Comparison of ENCODE assay signal across 1 cellular context in the genomic region with DNA sequence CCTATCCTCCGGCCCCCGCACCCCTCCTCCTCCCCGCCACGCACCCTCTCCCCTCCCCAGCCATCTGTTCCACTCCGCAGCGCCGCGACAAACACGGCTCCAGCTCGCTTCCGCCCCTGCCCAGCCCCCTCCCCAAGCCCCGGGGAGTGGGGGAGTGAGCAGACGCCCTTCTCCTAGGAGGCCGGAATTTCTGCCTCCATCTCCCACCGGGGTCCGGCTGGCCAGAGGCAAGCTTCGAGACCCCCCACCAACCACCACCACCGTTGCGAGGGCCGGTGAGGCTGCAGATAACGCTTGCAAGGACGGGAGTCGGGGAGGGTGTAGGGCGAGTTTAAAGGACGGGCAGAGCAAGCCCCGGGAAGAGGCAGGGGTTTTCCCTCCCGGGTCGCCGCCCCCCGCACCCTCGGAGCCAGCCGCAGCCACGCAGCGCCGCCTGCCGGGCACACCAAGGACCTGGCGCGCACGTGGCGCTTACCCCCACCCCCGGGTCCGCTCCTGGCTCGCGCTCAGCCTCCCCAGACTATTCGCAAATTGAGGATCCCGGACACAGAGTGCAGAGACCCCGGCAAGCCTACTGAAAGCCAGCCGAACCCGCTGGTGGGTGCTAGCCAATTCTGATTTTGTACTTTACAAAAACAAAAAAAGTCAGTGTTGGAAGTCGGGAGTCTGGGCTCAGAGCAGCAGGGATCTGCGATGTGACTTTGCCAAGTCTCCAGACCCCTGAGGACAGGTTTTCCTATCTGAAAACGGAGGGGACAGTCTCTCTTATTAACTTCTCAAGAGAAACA.
TF ChIP-seq lines count a peak whose summit lies in the region.

No MANE protein-coding gene starts in this region.

TF ChIP-seq in HEK293, 187 proteins besides CTCF, POLR2A, EP300 and RAD21 (continued from another document and continues in another):
- TF ChIP-seq, protein P1, sequence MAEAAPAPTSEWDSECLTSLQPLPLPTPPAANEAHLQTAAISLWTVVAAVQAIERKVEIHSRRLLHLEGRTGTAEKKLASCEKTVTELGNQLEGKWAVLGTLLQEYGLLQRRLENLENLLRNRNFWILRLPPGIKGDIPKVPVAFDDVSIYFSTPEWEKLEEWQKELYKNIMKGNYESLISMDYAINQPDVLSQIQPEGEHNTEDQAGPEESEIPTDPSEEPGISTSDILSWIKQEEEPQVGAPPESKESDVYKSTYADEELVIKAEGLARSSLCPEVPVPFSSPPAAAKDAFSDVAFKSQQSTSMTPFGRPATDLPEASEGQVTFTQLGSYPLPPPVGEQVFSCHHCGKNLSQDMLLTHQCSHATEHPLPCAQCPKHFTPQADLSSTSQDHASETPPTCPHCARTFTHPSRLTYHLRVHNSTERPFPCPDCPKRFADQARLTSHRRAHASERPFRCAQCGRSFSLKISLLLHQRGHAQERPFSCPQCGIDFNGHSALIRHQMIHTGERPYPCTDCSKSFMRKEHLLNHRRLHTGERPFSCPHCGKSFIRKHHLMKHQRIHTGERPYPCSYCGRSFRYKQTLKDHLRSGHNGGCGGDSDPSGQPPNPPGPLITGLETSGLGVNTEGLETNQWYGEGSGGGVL (tag by site-specific recombination; IDR thresholded peaks at IDR 0.05): no peak
- TF ChIP-seq ZNF561 (tag by site-specific recombination; IDR thresholded peaks at IDR 0.05; ENCODE audit: borderline replicate concordance) (0 out of 2 replicates have a peak, but pooled peaks have one; percentile 59), SCRT2 (tag by site-specific recombination; IDR thresholded peaks at IDR 0.05) (no peak), ZNF658 (tag by site-specific recombination; IDR thresholded peaks at IDR 0.05) (no peak), ZNF211 (tag by site-specific recombination; IDR thresholded peaks at IDR 0.05; ENCODE audit: low read depth) (no peak), SALL2 (tag by site-specific recombination; IDR thresholded peaks at IDR 0.05; ENCODE audit: borderline replicate concordance) (no peak), ZSCAN4 (tag by site-specific recombination; IDR thresholded peaks at IDR 0.05) (no peak), ZSCAN23 (tag by site-specific recombination; IDR thresholded peaks at IDR 0.05) (no peak), MEIS1 (CRISPR knock-in tag; IDR thresholded peaks at IDR 0.05; ENCODE audit: borderline replicate concordance) (no peak), HOXD13 (CRISPR knock-in tag; IDR thresholded peaks at IDR 0.05; ENCODE audit: borderline replicate concordance) (no peak), ZNF175 (tag by site-specific recombination; IDR thresholded peaks at IDR 0.05) (no peak), ZNF843 (tag by site-specific recombination; IDR thresholded peaks at IDR 0.05) (no peak), ZNF488 (tag by site-specific recombination; IDR thresholded peaks at IDR 0.05) (no peak), ZNF768 (tag by site-specific recombination; IDR thresholded peaks at IDR 0.05) (no peak), ZNF777 (tag by site-specific recombination; IDR thresholded peaks at IDR 0.05; ENCODE audit: borderline replicate concordance) (no peak), ZNF510 (tag by site-specific recombination; IDR thresholded peaks at IDR 0.05; ENCODE audit: insufficient replicate concordance) (no peak), KLF1 (tag by site-specific recombination; IDR thresholded peaks at IDR 0.05) (peak; percentile 48; the same call in 1 of the 2 replicates), ZNF433 (tag by site-specific recombination; IDR thresholded peaks at IDR 0.05; ENCODE audit: low read depth) (no peak), ZBTB17 (tag by site-specific recombination; IDR thresholded peaks at IDR 0.05) (peak; percentile 57; the same call in 1 of the 2 replicates), ZBTB7A (tag by site-specific recombination; IDR thresholded peaks at IDR 0.05; ENCODE audit: low read depth) (no peak), ZNF184 (tag by site-specific recombination; IDR thresholded peaks at IDR 0.05) (no peak), ZFHX2 (tag by site-specific recombination; conservative IDR thresholded peaks at IDR 0.05) (0 out of 2 replicates have a peak, but pooled peaks have one; percentile 15), GLIS2 (tag by site-specific recombination; IDR thresholded peaks at IDR 0.05) (peak; percentile 78), ZNF530 (tag by site-specific recombination; IDR thresholded peaks at IDR 0.05; ENCODE audit: low read depth) (no peak), ZNF571 (tag by site-specific recombination; IDR thresholded peaks at IDR 0.05) (no peak), PRDM10 (tag by site-specific recombination; IDR thresholded peaks at IDR 0.05) (no peak), KLF16 (tag by site-specific recombination; IDR thresholded peaks at IDR 0.05) (peak; percentile 30; the same call in 1 of the 2 replicates), OVOL3 (tag by site-specific recombination; IDR thresholded peaks at IDR 0.05) (no peak), HOXC10 (CRISPR knock-in tag; IDR thresholded peaks at IDR 0.05) (no peak), ZNF785 (tag by site-specific recombination; IDR thresholded peaks at IDR 0.05) (no peak), ZNF335 (tag by site-specific recombination; conservative IDR thresholded peaks at IDR 0.05) (no peak), TRIM28 (IDR thresholded peaks at IDR 0.05; ENCODE audit: borderline replicate concordance, low read length) (no peak), BCL11B (tag by site-specific recombination; IDR thresholded peaks at IDR 0.05; ENCODE audit: low read depth) (no peak), ZNF366 (tag by site-specific recombination; conservative IDR thresholded peaks at IDR 0.05) (no peak), ZSCAN16 (tag by site-specific recombination; IDR thresholded peaks at IDR 0.05) (no peak), SP2 (tag by site-specific recombination; IDR thresholded peaks at IDR 0.05) (0 out of 2 replicates have a peak, but pooled peaks have one; percentile 33)
- TF ChIP-seq, protein P2, sequence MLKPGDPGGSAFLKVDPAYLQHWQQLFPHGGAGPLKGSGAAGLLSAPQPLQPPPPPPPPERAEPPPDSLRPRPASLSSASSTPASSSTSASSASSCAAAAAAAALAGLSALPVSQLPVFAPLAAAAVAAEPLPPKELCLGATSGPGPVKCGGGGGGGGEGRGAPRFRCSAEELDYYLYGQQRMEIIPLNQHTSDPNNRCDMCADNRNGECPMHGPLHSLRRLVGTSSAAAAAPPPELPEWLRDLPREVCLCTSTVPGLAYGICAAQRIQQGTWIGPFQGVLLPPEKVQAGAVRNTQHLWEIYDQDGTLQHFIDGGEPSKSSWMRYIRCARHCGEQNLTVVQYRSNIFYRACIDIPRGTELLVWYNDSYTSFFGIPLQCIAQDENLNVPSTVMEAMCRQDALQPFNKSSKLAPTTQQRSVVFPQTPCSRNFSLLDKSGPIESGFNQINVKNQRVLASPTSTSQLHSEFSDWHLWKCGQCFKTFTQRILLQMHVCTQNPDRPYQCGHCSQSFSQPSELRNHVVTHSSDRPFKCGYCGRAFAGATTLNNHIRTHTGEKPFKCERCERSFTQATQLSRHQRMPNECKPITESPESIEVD (tag by site-specific recombination; IDR thresholded peaks at IDR 0.05): no peak
- TF ChIP-seq, protein P3, sequence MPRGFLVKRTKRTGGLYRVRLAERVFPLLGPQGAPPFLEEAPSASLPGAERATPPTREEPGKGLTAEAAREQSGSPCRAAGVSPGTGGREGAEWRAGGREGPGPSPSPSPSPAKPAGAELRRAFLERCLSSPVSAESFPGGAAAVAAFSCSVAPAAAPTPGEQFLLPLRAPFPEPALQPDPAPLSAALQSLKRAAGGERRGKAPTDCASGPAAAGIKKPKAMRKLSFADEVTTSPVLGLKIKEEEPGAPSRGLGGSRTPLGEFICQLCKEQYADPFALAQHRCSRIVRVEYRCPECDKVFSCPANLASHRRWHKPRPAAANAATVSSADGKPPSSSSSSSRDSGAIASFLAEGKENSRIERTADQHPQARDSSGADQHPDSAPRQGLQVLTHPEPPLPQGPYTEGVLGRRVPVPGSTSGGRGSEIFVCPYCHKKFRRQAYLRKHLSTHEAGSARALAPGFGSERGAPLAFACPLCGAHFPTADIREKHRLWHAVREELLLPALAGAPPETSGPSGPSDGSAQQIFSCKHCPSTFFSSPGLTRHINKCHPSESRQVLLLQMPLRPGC (tag by site-specific recombination; IDR thresholded peaks at IDR 0.05): no peak
- TF ChIP-seq, protein P4, sequence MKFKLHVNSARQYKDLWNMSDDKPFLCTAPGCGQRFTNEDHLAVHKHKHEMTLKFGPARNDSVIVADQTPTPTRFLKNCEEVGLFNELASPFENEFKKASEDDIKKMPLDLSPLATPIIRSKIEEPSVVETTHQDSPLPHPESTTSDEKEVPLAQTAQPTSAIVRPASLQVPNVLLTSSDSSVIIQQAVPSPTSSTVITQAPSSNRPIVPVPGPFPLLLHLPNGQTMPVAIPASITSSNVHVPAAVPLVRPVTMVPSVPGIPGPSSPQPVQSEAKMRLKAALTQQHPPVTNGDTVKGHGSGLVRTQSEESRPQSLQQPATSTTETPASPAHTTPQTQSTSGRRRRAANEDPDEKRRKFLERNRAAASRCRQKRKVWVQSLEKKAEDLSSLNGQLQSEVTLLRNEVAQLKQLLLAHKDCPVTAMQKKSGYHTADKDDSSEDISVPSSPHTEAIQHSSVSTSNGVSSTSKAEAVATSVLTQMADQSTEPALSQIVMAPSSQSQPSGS (tag by site-specific recombination; IDR thresholded peaks at IDR 0.05; ENCODE audit: low read depth): no peak
- TF ChIP-seq, protein P5, sequence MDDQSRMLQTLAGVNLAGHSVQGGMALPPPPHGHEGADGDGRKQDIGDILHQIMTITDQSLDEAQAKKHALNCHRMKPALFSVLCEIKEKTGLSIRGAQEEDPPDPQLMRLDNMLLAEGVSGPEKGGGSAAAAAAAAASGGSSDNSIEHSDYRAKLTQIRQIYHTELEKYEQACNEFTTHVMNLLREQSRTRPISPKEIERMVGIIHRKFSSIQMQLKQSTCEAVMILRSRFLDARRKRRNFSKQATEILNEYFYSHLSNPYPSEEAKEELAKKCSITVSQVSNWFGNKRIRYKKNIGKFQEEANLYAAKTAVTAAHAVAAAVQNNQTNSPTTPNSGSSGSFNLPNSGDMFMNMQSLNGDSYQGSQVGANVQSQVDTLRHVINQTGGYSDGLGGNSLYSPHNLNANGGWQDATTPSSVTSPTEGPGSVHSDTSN (CRISPR knock-in tag; IDR thresholded peaks at IDR 0.05): no peak
- TF ChIP-seq, protein P6, sequence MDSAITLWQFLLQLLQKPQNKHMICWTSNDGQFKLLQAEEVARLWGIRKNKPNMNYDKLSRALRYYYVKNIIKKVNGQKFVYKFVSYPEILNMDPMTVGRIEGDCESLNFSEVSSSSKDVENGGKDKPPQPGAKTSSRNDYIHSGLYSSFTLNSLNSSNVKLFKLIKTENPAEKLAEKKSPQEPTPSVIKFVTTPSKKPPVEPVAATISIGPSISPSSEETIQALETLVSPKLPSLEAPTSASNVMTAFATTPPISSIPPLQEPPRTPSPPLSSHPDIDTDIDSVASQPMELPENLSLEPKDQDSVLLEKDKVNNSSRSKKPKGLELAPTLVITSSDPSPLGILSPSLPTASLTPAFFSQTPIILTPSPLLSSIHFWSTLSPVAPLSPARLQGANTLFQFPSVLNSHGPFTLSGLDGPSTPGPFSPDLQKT (IDR thresholded peaks at IDR 0.05; ENCODE audit: borderline replicate concordance, low read depth, low read length): no peak
